ENCODE assay signal across 8 cellular contexts in the genomic region with DNA sequence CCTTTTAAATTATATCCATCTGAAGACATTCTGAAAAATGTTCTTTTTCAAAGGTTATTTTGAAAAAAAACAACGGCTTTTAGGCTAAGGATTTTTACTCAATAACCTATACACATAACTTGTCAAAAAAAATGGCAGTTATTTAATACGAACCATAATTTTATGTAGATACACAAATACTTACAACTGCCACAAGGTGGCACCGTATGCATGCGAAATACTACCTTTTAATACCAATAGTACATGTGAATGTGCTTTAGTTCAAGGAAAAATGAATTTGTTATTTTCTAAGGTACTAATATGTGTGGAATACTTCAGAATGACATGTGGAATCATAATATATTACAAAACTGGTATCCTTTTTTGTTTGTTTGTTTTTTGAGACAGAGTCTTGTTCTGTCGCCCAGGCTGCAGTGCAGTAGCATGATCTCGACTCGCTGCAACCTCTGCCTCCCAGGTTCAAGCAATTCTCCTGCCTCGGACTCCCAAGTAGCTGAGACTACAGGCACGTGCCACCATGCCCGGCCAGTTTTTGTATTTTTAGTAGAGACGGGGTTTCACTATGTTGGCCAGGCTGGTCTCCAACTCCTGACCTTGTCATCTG. TPM values are rescaled to one million over a fixed set of nuclear protein-coding genes. Genes with fewer than 3 reads are reported as not detected.
DNase-seq lines count a peak whose midpoint lies in the region; ATAC-seq and TF ChIP-seq lines count a peak whose summit lies in the region.

No MANE protein-coding gene starts in this region.

- H3K4me2 ChIP-seq in fibroblast of lung (ENCODE audit: extremely low read depth, insufficient read depth, low read length) (no peak overlapping the region), trophoblast cell (ENCODE audit: low read length) (no peak overlapping the region)

- H2AFZ ChIP-seq in fibroblast of lung (ENCODE audit: low read length) (no peak overlapping the region), trophoblast cell (ENCODE audit: insufficient read depth, low read length, poor library complexity) (no peak overlapping the region)

- H4K8ac ChIP-seq in trophoblast cell (ENCODE audit: low read depth, low read length), result no peak overlapping the region

- H2BK5ac ChIP-seq in trophoblast cell (ENCODE audit: low read depth, low read length, poor library complexity), result no peak overlapping the region

- H3K27ac ChIP-seq in C4-2B, result no peak overlapping the region
- H3K27ac ChIP-seq in fibroblast of lung (ENCODE audit: insufficient read depth, low read length), result no peak overlapping the region
- no peak overlapping the region for H3K27ac ChIP-seq in trophoblast cell (ENCODE audit: low read depth, low read length)

- no peak for ATAC-seq in activated B cell treated with CpG ODN at 0.5 μM for 24 hours (ENCODE audit: low read depth)
- ATAC-seq in HG03457 (IDR thresholded peaks at IDR 0.05; ENCODE audit: unreplicated experiment), result no peak

- no peaks in the 10 kb centered on the region for H3K27me3 ChIP-seq in fibroblast of lung (ENCODE audit: control insufficient read depth, insufficient read depth, low read length)
- no peaks in the 10 kb centered on the region for H3K27me3 ChIP-seq in trophoblast cell (ENCODE audit: insufficient read depth, low read length)

- CTCF ChIA-PET in activated B cell treated with CpG ODN at 0.5 μM for 24 hours (lab: Charles Lee), result interaction anchor here (0.9 kb wide), 1 partner anchor 14 kb away, joined by 4 read pairs; no protein-coding TSS in a partner anchor

- no peaks in the 10 kb centered on the region for H3K9me3 ChIP-seq in fibroblast of lung (ENCODE audit: control insufficient read depth, insufficient read depth, low read depth, low read length)
- H3K9me3 ChIP-seq in trophoblast cell (ENCODE audit: insufficient read depth, low read depth, low read length), result no peaks in the 10 kb centered on the region

- H3K23ac ChIP-seq in trophoblast cell (ENCODE audit: low read length), result no peak overlapping the region

- POLR2A ChIA-PET in activated B cell treated with CpG ODN at 0.5 μM for 24 hours (lab: Charles Lee), result no interaction called here

- H3K79me2 ChIP-seq in fibroblast of lung (ENCODE audit: control insufficient read depth, insufficient read depth, low read length), result peaks cover 2% of the 10 kb centered on the region
- H3K79me2 ChIP-seq in trophoblast cell (ENCODE audit: control insufficient read depth, insufficient read depth, low read length, poor library complexity), result no peaks in the 10 kb centered on the region

- no peak overlapping the region for H2BK120ac ChIP-seq in trophoblast cell (ENCODE audit: insufficient read depth, low read length, poor library complexity)

- H2BK12ac ChIP-seq in trophoblast cell (ENCODE audit: low read length), result no peak overlapping the region

- peaks cover 24% of the 10 kb centered on the region for H3K4me1 Mint-ChIP-seq in activated B cell treated with CpG ODN at 0.5 μM for 24 hours

- H3K9ac ChIP-seq in fibroblast of lung (ENCODE audit: insufficient read depth, low read length) (no peak overlapping the region), trophoblast cell (ENCODE audit: low read length) (no peak overlapping the region)

- H3K9me3 Mint-ChIP-seq in activated B cell treated with CpG ODN at 0.5 μM for 24 hours, result no peaks in the 10 kb centered on the region

- H3K27me3 Mint-ChIP-seq in activated B cell treated with CpG ODN at 0.5 μM for 24 hours, result no peaks in the 10 kb centered on the region

- H3K4me3 Mint-ChIP-seq in activated B cell treated with CpG ODN at 0.5 μM for 24 hours, result no peak overlapping the region

- WGBS in trophoblast cell (ENCODE audit: extremely low coverage, insufficient coverage, insufficient read length), result no CpG with 5 or more reads among the region's 11 CpGs

- H4K91ac ChIP-seq in trophoblast cell (ENCODE audit: low read depth, low read length), result no peak overlapping the region

- H3K36me3 ChIP-seq in fibroblast of lung (ENCODE audit: control insufficient read depth, insufficient read depth, low read length) (no peaks in the 10 kb centered on the region), trophoblast cell (ENCODE audit: control insufficient read depth in 1 of 2, insufficient read depth in 2 of 2, low read length in 2 of 2) (no peaks in the 10 kb centered on the region)

- no peaks in the 10 kb centered on the region for H4K20me1 ChIP-seq in fibroblast of lung (ENCODE audit: control insufficient read depth, extremely low read depth, insufficient read depth, low read length)

- intact Hi-C loops in activated B cell treated with CpG ODN at 0.5 μM for 24 hours (cut with micrococcal nuclease), result loop anchor here (1.0 to 10.0 kb wide), 5 partner anchors 85 to 1654 kb away; no protein-coding TSS in a partner anchor

- TF ChIP-seq CTCF in C4-2B (conservative IDR thresholded peaks at IDR 0.05) (peak; percentile 74), GM13977 (IDR thresholded peaks at IDR 0.05; ENCODE audit: extremely low read depth, insufficient read depth, missing control alignments) (peak; percentile 59), activated B cell treated with CpG ODN at 0.5 μM for 24 hours (IDR thresholded peaks at IDR 0.05) (peak; percentile 30), fibroblast of lung (conservative IDR thresholded peaks at IDR 0.05 in 1 of 2, IDR thresholded peaks at IDR 0.05 in 1 of 2; ENCODE audit: low read depth in 1 of 2, low read length in 2 of 2) (peak; percentile 26 to 59)

- peaks cover 4% of the 10 kb centered on the region for H3K36me3 Mint-ChIP-seq in activated B cell treated with CpG ODN at 0.5 μM for 24 hours (ENCODE audit: low read depth)

- no peak overlapping the region for H3K4me3 ChIP-seq in fibroblast of lung (replicated peaks in 1 of 4; ENCODE audit: control extremely low read depth in 1 of 4, insufficient read depth in 1 of 4, low read depth in 3 of 4, low read length in 4 of 4)
- no peak overlapping the region for H3K4me3 ChIP-seq in trophoblast cell (ENCODE audit: low read depth, low read length)

- H4K12ac ChIP-seq in trophoblast cell (ENCODE audit: low read depth, low read length), result no peak overlapping the region

- in situ Hi-C loops in GM13977 (cut with MboI; ENCODE audit: low pct_unique_long_range_greater_than_20kb, low sequenced_read_pairs, unreplicated experiment), result no loop called here

- H3K14ac ChIP-seq in trophoblast cell (ENCODE audit: low read length), result no peak overlapping the region

- H3K4ac ChIP-seq in trophoblast cell (ENCODE audit: low read depth, low read length), result no peak overlapping the region

- peaks cover 6% of the 10 kb centered on the region for H3K79me1 ChIP-seq in trophoblast cell (ENCODE audit: low read length)

- H3K4me1 ChIP-seq in fibroblast of lung (ENCODE audit: control insufficient read depth, extremely low read depth, insufficient read depth, low read length) (no peaks in the 10 kb centered on the region), trophoblast cell (ENCODE audit: control insufficient read depth in 1 of 2, insufficient read depth in 2 of 2, low read length in 2 of 2) (peaks cover 3 to 5% of the 10 kb centered on the region in 2 experiments)

- peak; percentile 28 for DNase-seq in GM13977 (ENCODE audit: low spot score)
- DNase-seq in NCI-H1436 treated with DMSO at 0.1 percent for 48 hours (lab: John Stamatoyannopoulos, UW), result peak; percentile 4
- no peak for DNase-seq in activated B cell treated with CpG ODN at 0.5 μM for 24 hours
- DNase-seq in fibroblast of lung (ENCODE audit: low read depth in 2 of 2), result peak; percentile 60 to 88
- DNase-seq in trophoblast cell, result peak; percentile 46 to 82
- DNase-seq in GM19240 (ENCODE audit: insufficient read length, low spot score), result no peak

- H2AK5ac ChIP-seq in trophoblast cell (ENCODE audit: low read length), result no peak overlapping the region

- no peak overlapping the region for H3K18ac ChIP-seq in trophoblast cell (ENCODE audit: low read length)

- H3K27ac Mint-ChIP-seq in activated B cell treated with CpG ODN at 0.5 μM for 24 hours, result no peak overlapping the region

RNA-seq across cellular contexts. Expression of gene MAD2L1, which starts 4.6 kb away (rescaled TPM):
- total RNA-seq in activated B cell treated with CpG ODN at 0.5 μM for 24 hours, result 3.4 and 5.4 TPM in 2 replicates
- 2.1 and 10.6 TPM in 2 replicates for total RNA-seq in fibroblast of lung
- polyA plus RNA-seq in fibroblast of lung, result 12.8 and 38.4 TPM in 2 replicates
- polyA plus RNA-seq in fibroblast of lung (2012), result 16.7 and 44.3 TPM in 2 replicates
- 2.8 and 23.0 TPM in 2 replicates for polyA minus RNA-seq in fibroblast of lung (ENCODE audit: low replicate concordance)
- 21.8 and 23.2 TPM in 2 replicates for polyA plus RNA-seq in trophoblast cell (2013)

Comparison
In these comparisons a context has a peak if more than half of its experiments do, and no peak if none do; other contexts are left out.
1. DNase-seq: peak in GM13977 (single experiment), NCI-H1436 treated with DMSO at 0.1 percent for 48 hours (single experiment), fibroblast of lung (2 of 2) and trophoblast cell (2 of 2); none in activated B cell treated with CpG ODN at 0.5 μM for 24 hours (single experiment) and GM19240 (single experiment).
2. Peak in every context shown above with its lines, with median percentiles within 50 percentile points of each other: CTCF ChIP-seq.